2 cellular contexts compared by ENCODE assay signal in the genomic region with DNA sequence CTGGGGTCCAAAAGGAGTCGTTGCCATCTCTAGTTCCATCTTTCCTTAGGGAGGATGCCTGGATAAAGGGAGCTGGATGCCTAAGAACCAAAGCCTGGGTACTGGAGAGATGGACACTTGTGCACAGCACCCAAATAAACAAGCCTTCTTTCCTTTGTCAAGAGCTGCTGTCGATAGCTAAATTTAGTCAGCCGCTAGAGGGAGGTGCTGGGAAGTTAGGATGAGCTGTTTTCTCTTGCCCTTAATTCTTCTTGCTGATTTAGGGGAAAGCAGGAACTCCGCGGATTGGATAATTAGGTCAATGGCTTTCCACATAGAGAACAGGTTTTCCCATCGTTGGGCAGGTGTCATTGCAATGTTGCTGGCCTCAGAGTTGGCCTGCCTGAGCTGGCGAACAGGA.
A peak's percentile ranks its signal among the peaks of the same experiment; 100 is the strongest.
TF ChIP-seq lines count a peak whose summit lies in the region.

No MANE protein-coding gene starts in this region.

TF ChIP-seq in GM12878, 131 proteins besides CTCF, POLR2A, EP300 and RAD21:
- TF ChIP-seq NRF1 (conservative IDR thresholded peaks at IDR 0.05; ENCODE audit: low read depth, low read length) (no peak), SMC3 (IDR thresholded peaks at IDR 0.05; ENCODE audit: borderline replicate concordance, low read length) (peak; percentile 18; the same call in 1 of the 2 replicates)
- TF ChIP-seq, protein P1, sequence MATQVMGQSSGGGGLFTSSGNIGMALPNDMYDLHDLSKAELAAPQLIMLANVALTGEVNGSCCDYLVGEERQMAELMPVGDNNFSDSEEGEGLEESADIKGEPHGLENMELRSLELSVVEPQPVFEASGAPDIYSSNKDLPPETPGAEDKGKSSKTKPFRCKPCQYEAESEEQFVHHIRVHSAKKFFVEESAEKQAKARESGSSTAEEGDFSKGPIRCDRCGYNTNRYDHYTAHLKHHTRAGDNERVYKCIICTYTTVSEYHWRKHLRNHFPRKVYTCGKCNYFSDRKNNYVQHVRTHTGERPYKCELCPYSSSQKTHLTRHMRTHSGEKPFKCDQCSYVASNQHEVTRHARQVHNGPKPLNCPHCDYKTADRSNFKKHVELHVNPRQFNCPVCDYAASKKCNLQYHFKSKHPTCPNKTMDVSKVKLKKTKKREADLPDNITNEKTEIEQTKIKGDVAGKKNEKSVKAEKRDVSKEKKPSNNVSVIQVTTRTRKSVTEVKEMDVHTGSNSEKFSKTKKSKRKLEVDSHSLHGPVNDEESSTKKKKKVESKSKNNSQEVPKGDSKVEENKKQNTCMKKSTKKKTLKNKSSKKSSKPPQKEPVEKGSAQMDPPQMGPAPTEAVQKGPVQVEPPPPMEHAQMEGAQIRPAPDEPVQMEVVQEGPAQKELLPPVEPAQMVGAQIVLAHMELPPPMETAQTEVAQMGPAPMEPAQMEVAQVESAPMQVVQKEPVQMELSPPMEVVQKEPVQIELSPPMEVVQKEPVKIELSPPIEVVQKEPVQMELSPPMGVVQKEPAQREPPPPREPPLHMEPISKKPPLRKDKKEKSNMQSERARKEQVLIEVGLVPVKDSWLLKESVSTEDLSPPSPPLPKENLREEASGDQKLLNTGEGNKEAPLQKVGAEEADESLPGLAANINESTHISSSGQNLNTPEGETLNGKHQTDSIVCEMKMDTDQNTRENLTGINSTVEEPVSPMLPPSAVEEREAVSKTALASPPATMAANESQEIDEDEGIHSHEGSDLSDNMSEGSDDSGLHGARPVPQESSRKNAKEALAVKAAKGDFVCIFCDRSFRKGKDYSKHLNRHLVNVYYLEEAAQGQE (IDR thresholded peaks at IDR 0.05; ENCODE audit: low read depth, low read length), result no peak

TF ChIP-seq in HepG2, 621 proteins besides CTCF, POLR2A, EP300 and RAD21:
- TF ChIP-seq STAG1 (CRISPR knock-in tag; IDR thresholded peaks at IDR 0.05) (0 out of 2 replicates have a peak, but pooled peaks have one; percentile 17), ZNF614 (CRISPR knock-in tag; IDR thresholded peaks at IDR 0.05; ENCODE audit: borderline replicate concordance) (no peak)
- TF ChIP-seq, protein P2, sequence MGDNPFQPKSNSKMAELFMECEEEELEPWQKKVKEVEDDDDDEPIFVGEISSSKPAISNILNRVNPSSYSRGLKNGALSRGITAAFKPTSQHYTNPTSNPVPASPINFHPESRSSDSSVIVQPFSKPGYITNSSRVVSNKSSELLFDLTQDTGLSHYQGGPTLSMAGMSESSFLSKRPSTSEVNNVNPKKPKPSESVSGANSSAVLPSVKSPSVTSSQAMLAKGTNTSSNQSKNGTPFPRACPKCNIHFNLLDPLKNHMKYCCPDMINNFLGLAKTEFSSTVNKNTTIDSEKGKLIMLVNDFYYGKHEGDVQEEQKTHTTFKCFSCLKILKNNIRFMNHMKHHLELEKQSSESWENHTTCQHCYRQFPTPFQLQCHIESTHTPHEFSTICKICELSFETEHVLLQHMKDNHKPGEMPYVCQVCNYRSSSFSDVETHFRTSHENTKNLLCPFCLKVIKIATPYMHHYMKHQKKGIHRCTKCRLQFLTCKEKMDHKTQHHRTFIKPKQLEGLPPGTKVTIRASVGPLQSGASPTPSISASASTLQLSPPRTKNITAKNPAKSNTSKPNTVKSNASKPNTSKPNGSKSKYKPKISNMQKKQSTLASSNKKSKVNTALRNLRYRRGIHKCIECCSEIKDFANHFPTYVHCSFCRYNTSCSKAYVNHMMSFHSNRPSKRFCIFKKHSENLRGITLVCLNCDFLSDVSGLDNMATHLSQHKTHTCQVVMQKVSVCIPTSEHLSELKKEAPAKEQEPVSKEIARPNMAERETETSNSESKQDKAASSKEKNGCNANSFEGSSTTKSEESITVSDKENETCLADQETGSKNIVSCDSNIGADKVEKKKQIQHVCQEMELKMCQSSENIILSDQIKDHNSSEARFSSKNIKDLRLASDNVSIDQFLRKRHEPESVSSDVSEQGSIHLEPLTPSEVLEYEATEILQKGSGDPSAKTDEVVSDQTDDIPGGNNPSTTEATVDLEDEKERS (CRISPR knock-in tag; IDR thresholded peaks at IDR 0.05), result no peak
TF ChIP-seq in HepG2: peak in this region for 1.
